ENCODE assay signal across 21 cellular contexts in the genomic region with DNA sequence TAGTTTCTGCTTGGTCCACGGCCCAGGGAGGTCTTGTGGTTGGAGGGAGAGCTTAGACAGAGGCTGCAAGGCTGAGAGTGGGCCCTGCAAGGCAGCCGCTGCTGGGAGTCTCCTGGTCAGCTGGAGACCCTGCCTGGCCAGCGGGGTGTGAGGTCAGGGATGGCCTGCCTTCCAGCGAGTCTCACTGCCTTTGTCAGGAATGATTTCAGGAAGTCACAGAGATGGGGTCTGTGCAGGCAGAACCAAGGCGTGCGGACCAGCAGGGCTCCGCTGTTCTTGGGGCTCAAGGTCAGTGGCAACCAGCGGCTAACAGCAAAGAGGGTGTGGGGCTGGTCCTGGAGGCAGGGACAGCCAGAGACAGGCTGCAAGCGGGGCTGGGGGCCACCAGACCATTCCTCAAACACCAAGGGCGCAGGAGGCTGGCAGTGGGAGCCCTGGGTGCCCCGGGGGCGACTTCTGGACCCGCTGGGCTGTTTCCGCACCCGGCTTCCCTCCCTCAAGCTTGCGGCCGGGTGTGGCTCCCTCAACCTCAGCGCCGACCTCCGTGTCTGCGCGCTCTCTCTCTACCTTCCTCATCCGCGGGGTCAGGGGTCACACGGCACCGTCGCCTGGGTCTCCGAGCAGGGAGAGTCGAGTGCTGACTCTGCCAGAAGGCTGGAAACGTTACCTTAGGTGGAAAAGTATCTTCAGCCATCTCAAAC.
"Had no signal": no experiment of that assay in that cellular context is flagged by ENCODE, and none has a peak within 500 bp of the region (broad histone marks: within the 10 kb centered on the region; RNA-seq: fewer than 3 reads in every experiment).

No MANE protein-coding gene starts in this region.

- H3K4me1 ChIP-seq: ascending aorta, gastrocnemius medialis, prostate gland, thyroid gland had no signal

- H3K9me3 ChIP-seq: ascending aorta, esophagus squamous epithelium, gastrocnemius medialis, prostate gland, thyroid gland had no signal

- H3K27me3 Mint-ChIP-seq: activated CD4-positive, alpha-beta memory T cell treated with anti-CD3 and anti-CD28 coated beads for 36 hours; effector memory CD8-positive, alpha-beta T cell; stimulated activated naive CD8-positive, alpha-beta T cell treated with anti-CD3 and anti-CD28 coated beads, Interleukin-15, Interleukin-2, amounts not matched to agents 100 ng/mL and 50 ng/mL, for 24 hours had no signal

- H3K36me3 ChIP-seq: ascending aorta, brain microvascular endothelial cell, esophagus squamous epithelium, gastrocnemius medialis, prostate gland, thyroid gland had no signal

- H3K27ac ChIP-seq: ascending aorta, brain microvascular endothelial cell, dorsolateral prefrontal cortex, esophagus squamous epithelium, gastrocnemius medialis, prostate gland, thyroid gland had no signal

- H3K27me3 ChIP-seq: ascending aorta, brain microvascular endothelial cell, thyroid gland had no signal

- DNase-seq: activated CD4-positive, alpha-beta memory T cell treated with anti-CD3 and anti-CD28 coated beads for 36 hours; activated CD4-positive, alpha-beta T cell treated with anti-CD3 and anti-CD28 coated beads for 48 hours; activated gamma-delta T cell; brain microvascular endothelial cell; central memory CD4-positive, alpha-beta T cell; effector memory CD8-positive, alpha-beta T cell; esophagus squamous epithelium; gastrocnemius medialis; hippocampal formation; stimulated activated CD4-positive, alpha-beta T cell treated with anti-CD3 and anti-CD28 coated beads, Interleukin-4, amount 100 ng/mL, for 4 hours; substantia nigra; T-helper 2 cell; thyroid gland had no signal

- H3K4me3 Mint-ChIP-seq: activated CD4-positive, alpha-beta memory T cell treated with anti-CD3 and anti-CD28 coated beads for 36 hours; activated T-helper 1 cell treated with anti-CD3 and anti-CD28 coated beads, Interleukin-12 subunit alpha, Interleukin-12 subunit beta, Interleukin-2, Interleukin-4 antibody, amounts not matched to agents 30 ng/mL and 10 ng/mL and 1 ng/mL, durations not matched to agents 14 hours and 24 hours and 36 hours; effector memory CD8-positive, alpha-beta T cell; memory B cell; neural crest cell; stimulated activated naive CD8-positive, alpha-beta T cell treated with anti-CD3 and anti-CD28 coated beads, Interleukin-15, Interleukin-2, amounts not matched to agents 100 ng/mL and 50 ng/mL, for 24 hours had no signal

- H3K27ac Mint-ChIP-seq: activated CD4-positive, alpha-beta memory T cell treated with anti-CD3 and anti-CD28 coated beads for 36 hours; activated T-helper 1 cell treated with anti-CD3 and anti-CD28 coated beads, Interleukin-12 subunit alpha, Interleukin-12 subunit beta, Interleukin-2, Interleukin-4 antibody, amounts not matched to agents 30 ng/mL and 10 ng/mL and 1 ng/mL, durations not matched to agents 14 hours and 24 hours and 36 hours; effector memory CD8-positive, alpha-beta T cell; memory B cell; stimulated activated naive CD8-positive, alpha-beta T cell treated with anti-CD3 and anti-CD28 coated beads, Interleukin-15, Interleukin-2, amounts not matched to agents 100 ng/mL and 50 ng/mL, for 24 hours had no signal

- ATAC-seq: activated naive CD4-positive, alpha-beta T cell treated with anti-CD3 and anti-CD28 coated beads, Interleukin-2, amount 50 U/mL, for 72 hours; effector memory CD8-positive, alpha-beta T cell; gastrocnemius medialis had no signal

- H3K36me3 Mint-ChIP-seq: activated CD4-positive, alpha-beta memory T cell treated with anti-CD3 and anti-CD28 coated beads for 36 hours; activated naive CD4-positive, alpha-beta T cell treated with anti-CD3 and anti-CD28 coated beads, Interleukin-2, amount 50 U/mL, for 72 hours; memory B cell had no signal

- H3K4me1 Mint-ChIP-seq: memory B cell, neural crest cell had no signal

- H3K4me3 ChIP-seq: ascending aorta, dorsolateral prefrontal cortex, esophagus squamous epithelium, gastrocnemius medialis, prostate gland, thyroid gland had no signal

- H3K9me3 Mint-ChIP-seq: activated CD4-positive, alpha-beta memory T cell treated with anti-CD3 and anti-CD28 coated beads for 36 hours; activated naive CD4-positive, alpha-beta T cell treated with anti-CD3 and anti-CD28 coated beads, Interleukin-2, amount 50 U/mL, for 72 hours; activated T-helper 1 cell treated with anti-CD3 and anti-CD28 coated beads, Interleukin-12 subunit alpha, Interleukin-12 subunit beta, Interleukin-2, Interleukin-4 antibody, amounts not matched to agents 30 ng/mL and 10 ng/mL and 1 ng/mL, durations not matched to agents 14 hours and 24 hours and 36 hours; effector memory CD8-positive, alpha-beta T cell; neural crest cell; stimulated activated naive CD8-positive, alpha-beta T cell treated with anti-CD3 and anti-CD28 coated beads, Interleukin-15, Interleukin-2, amounts not matched to agents 100 ng/mL and 50 ng/mL, for 24 hours had no signal
